ENCODE assay signal across 21 cellular contexts in genomic region chr4:53717064-53717549, GRCh38.
DNase-seq lines count a peak whose midpoint lies in the region; ATAC-seq and TF ChIP-seq lines count a peak whose summit lies in the region.
"Had no signal": no experiment of that assay in that cellular context is flagged by ENCODE, and none has a peak within 500 bp of the region (broad histone marks: within the 10 kb centered on the region; RNA-seq: fewer than 3 reads in every experiment).

No MANE protein-coding gene starts in this region.

- no peak overlapping the region for H2AFZ ChIP-seq in Karpas-422 (ENCODE audit: low read length)

- H3K27ac ChIP-seq in left ventricle myocardium inferior (replicated peaks) = no peak overlapping the region
- peak overlapping the region in 1 of 2 donors; percentile 20 for H3K27ac ChIP-seq in left lung
- H3K27ac ChIP-seq in Karpas-422 (ENCODE audit: low read length) = no peak overlapping the region
- H3K27ac ChIP-seq: breast epithelium, pancreas had no signal

- H3K9ac ChIP-seq in Karpas-422 (ENCODE audit: low read length) = no peak overlapping the region

- H3K79me2 ChIP-seq in Karpas-422 (ENCODE audit: low read length) = no peaks in the 10 kb centered on the region

- no peak overlapping the region for H3K4me3 ChIP-seq in left ventricle myocardium inferior
- no peak overlapping the region for H3K4me3 ChIP-seq in left lung
- H3K4me3 ChIP-seq in Karpas-422 (ENCODE audit: low read length) = no peak overlapping the region
- H3K4me3 ChIP-seq: breast epithelium, GM12878, pancreas had no signal

- H3K9me3 ChIP-seq in left ventricle myocardium inferior (replicated peaks) = no peaks in the 10 kb centered on the region
- H3K9me3 ChIP-seq in left lung = no peaks in the 10 kb centered on the region
- H3K9me3 ChIP-seq in Karpas-422 (ENCODE audit: low read length) = no peaks in the 10 kb centered on the region
- H3K9me3 ChIP-seq: breast epithelium, pancreas had no signal

- H3K9me2 ChIP-seq in Karpas-422 (replicated peaks; ENCODE audit: insufficient read depth, low read length) = no peaks in the 10 kb centered on the region

- H4K20me1 ChIP-seq in Karpas-422 (ENCODE audit: insufficient read depth, low read depth, low read length) = no peaks in the 10 kb centered on the region

- no peaks in the 10 kb centered on the region for H3K36me3 ChIP-seq in left ventricle myocardium inferior
- H3K36me3 ChIP-seq in left lung = no peaks in the 10 kb centered on the region
- no peaks in the 10 kb centered on the region for H3K36me3 ChIP-seq in Karpas-422 (ENCODE audit: insufficient read depth, low read length)
- H3K36me3 ChIP-seq: breast epithelium, pancreas had no signal

- H3K4me2 ChIP-seq in Karpas-422 (ENCODE audit: low read depth, low read length, poor library complexity, severe bottlenecking) = no peak overlapping the region

- intact Hi-C loops in Right ventricle myocardium superior (cut with DNase I) = no loop called here
- intact Hi-C loops in left ventricle myocardium inferior (cut with micrococcal nuclease) = no loop called here
- intact Hi-C loops in left lung (cut with DNase I) = no loop called here

- no peak for DNase-seq in Right ventricle myocardium superior
- no peak for DNase-seq in left ventricle myocardium inferior
- peak; percentile 88 for DNase-seq in amniotic epithelial cell (ENCODE audit: low read depth)
- DNase-seq in left lung = no peak
- DNase-seq in Karpas-422 = no peak
- no peak for DNase-seq in activated gamma-delta T cell (lab: John Stamatoyannopoulos, UW)
- DNase-seq in putamen (ENCODE audit: low spot score) = no peak
- no peak for DNase-seq in mucosa of gallbladder (ENCODE audit: low spot score)
- DNase-seq: activated CD8-positive, alpha-beta memory T cell treated with anti-CD3 and anti-CD28 coated beads, Interleukin-2, amount 10 ng/mL, durations not matched to agents 7 days and 5 days; activated naive CD4-positive, alpha-beta T cell treated with anti-CD3 and anti-CD28 coated beads for 36 hours; CD8-positive, alpha-beta T cell; effector CD8-positive, alpha-beta T cell; HCEC 1CT; midbrain; NCI-H1417; NCI-H345; pancreas; PC-3; stimulated activated CD4-positive, alpha-beta T cell treated with anti-CD3 and anti-CD28 coated beads, Interleukin-12 subunit alpha, Interleukin-12 subunit beta, amount 100 ng/mL, for 4 hours had no signal

- H3K4me1 ChIP-seq in left ventricle myocardium inferior (no peaks in the 10 kb centered on the region), left lung (peaks cover 0 to 11% of the 10 kb centered on the region in 2 donors), Karpas-422 (ENCODE audit: low read length) (no peaks in the 10 kb centered on the region)
- H3K4me1 ChIP-seq: breast epithelium, pancreas had no signal

- H3K27me3 ChIP-seq in left ventricle myocardium inferior (ENCODE audit: low read depth) (peaks cover 14% of the 10 kb centered on the region), left lung (no peaks in the 10 kb centered on the region), Karpas-422 (ENCODE audit: low read length) (no peaks in the 10 kb centered on the region)
- H3K27me3 ChIP-seq: breast epithelium, pancreas had no signal

- TF ChIP-seq CTCF in left ventricle myocardium inferior (IDR thresholded peaks at IDR 0.05; ENCODE audit: borderline replicate concordance) (no peak), left lung (IDR thresholded peaks at IDR 0.05) (no peak)

- ATAC-seq in Right ventricle myocardium superior (ENCODE audit: poor library complexity) (peak; percentile 39), left lung (peak; percentile 79)
- ATAC-seq: activated CD8-positive, alpha-beta memory T cell treated with anti-CD3 and anti-CD28 coated beads, Interleukin-2, amount 10 ng/mL, durations not matched to agents 7 days and 5 days; CD8-positive, alpha-beta T cell; GM12878; PC-3 had no signal
